In the genomic region with DNA sequence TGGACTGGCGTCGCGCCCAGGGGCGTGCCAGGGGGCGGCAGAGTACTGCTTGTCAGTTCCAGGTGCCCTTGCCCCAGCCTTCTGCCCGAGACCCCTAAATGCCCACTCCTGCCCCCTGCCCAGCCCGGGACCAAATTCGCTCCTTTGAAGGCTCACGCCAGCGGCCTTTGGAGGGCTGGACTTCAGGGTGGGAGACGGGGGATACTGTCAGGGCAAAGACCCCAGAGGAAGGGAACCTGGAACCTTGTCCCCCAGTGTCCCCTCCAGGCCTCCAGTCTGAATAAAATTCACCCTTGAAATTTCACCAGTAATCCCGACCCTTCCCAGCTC, we compare ENCODE assay signal across 17 cellular contexts. TPM values are rescaled to one million over a fixed set of nuclear protein-coding genes. Genes with fewer than 3 reads are reported as not detected.
DNase-seq lines count a peak whose midpoint lies in the region; ATAC-seq and TF ChIP-seq lines count a peak whose summit lies in the region.
"Had no signal": no experiment of that assay in that cellular context is flagged by ENCODE, and none has a peak within 500 bp of the region (broad histone marks: within the 10 kb centered on the region; RNA-seq: fewer than 3 reads in every experiment).

No MANE protein-coding gene starts in this region.

- H4K20me1 ChIP-seq in mammary epithelial cell (ENCODE audit: insufficient read depth, low read length), result no peaks in the 10 kb centered on the region

- no peaks in the 10 kb centered on the region for H3K9me3 Mint-ChIP-seq in MCF 10A (ENCODE audit: unreplicated experiment)
- H3K9me3 Mint-ChIP-seq in activated T-cell treated with anti-CD3 and anti-CD28 coated beads, Interleukin-2, amount 50 U/mL, for 4 hours, result no peaks in the 10 kb centered on the region
- H3K9me3 Mint-ChIP-seq: CD4-positive, alpha-beta memory T cell had no signal

- TF ChIP-seq CTCF in mammary epithelial cell (conservative IDR thresholded peaks at IDR 0.05 in 1 of 2, IDR thresholded peaks at IDR 0.05 in 1 of 2; ENCODE audit: extremely low read depth in 1 of 2, insufficient read depth in 1 of 2, low read depth in 1 of 2, low read length in 2 of 2), result no peak
- no peak for TF ChIP-seq CTCF in MCF 10A (IDR thresholded peaks at IDR 0.05; ENCODE audit: unreplicated experiment)

- H3K79me2 ChIP-seq in mammary epithelial cell (ENCODE audit: insufficient read depth, low read length), result no peaks in the 10 kb centered on the region

- no peak overlapping the region for H3K9ac ChIP-seq in mammary epithelial cell (ENCODE audit: insufficient read depth, low read length)
- H3K9ac ChIP-seq in duodenal mucosa (ENCODE audit: low read depth in 1 of 2, low read length in 2 of 2), result peak overlapping the region; percentile 32 to 61
- H3K9ac ChIP-seq in iPS-15b (ENCODE audit: low read depth, low read length), result no peak overlapping the region
- H3K9ac ChIP-seq: BLaER1 had no signal

- POLR2A ChIA-PET in MCF 10A (lab: Yijun Ruan, JAX), result interaction anchor here (0.6 kb wide), 1 partner anchor 110 kb away, joined by 4 read pairs; no protein-coding TSS in a partner anchor

- H3K27ac ChIP-seq in mammary epithelial cell (ENCODE audit: insufficient read depth, low read depth, low read length) (no peak overlapping the region), duodenal mucosa (ENCODE audit: low read depth, low read length) (no peak overlapping the region)
- no peak overlapping the region for H3K27ac ChIP-seq in effector memory CD4-positive, alpha-beta T cell (ENCODE audit: insufficient read depth, low read length, poor library complexity, severe bottlenecking)
- H3K27ac ChIP-seq: BLaER1, SJSA1 had no signal

- CTCF ChIA-PET in mammary epithelial cell (lab: Charles Lee; ENCODE audit: low non-redundant PET) (no interaction called here), MCF 10A (lab: Yijun Ruan, JAX) (no interaction called here)

- no peak overlapping the region for H2AFZ ChIP-seq in mammary epithelial cell (ENCODE audit: low read depth, low read length)

- H3K27me3 Mint-ChIP-seq in MCF 10A (ENCODE audit: insufficient read depth, unreplicated experiment), result peaks cover 21% of the 10 kb centered on the region
- peaks cover 64% of the 10 kb centered on the region for H3K27me3 Mint-ChIP-seq in activated T-cell treated with anti-CD3 and anti-CD28 coated beads, Interleukin-2, amount 50 U/mL, for 4 hours (ENCODE audit: low read depth)

- H3K4me3 ChIP-seq in mammary epithelial cell (replicated peaks in 1 of 3; ENCODE audit: insufficient read depth in 1 of 3, low read depth in 2 of 3, low read length in 3 of 3) (no peak overlapping the region), duodenal mucosa (ENCODE audit: low read depth in 1 of 2, low read length in 2 of 2) (peak overlapping the region; percentile 55 to 61), iPS-15b (ENCODE audit: low read depth, low read length) (peak overlapping the region; percentile 45)
- H3K4me3 ChIP-seq in effector memory CD4-positive, alpha-beta T cell (ENCODE audit: insufficient read depth, low read depth, low read length, poor library complexity, severe bottlenecking), result no peak overlapping the region
- H3K4me3 ChIP-seq: BLaER1, SJSA1 had no signal

- no peak overlapping the region for H3K27ac Mint-ChIP-seq in MCF 10A (ENCODE audit: low read depth, unreplicated experiment)
- H3K27ac Mint-ChIP-seq: CD4-positive, alpha-beta memory T cell had no signal

- H3K9me3 ChIP-seq in mammary epithelial cell (replicated peaks; ENCODE audit: insufficient read depth, low read length), result no peaks in the 10 kb centered on the region
- no peaks in the 10 kb centered on the region for H3K9me3 ChIP-seq in duodenal mucosa (ENCODE audit: control insufficient read depth in 1 of 2, low read length in 2 of 2)
- no peaks in the 10 kb centered on the region for H3K9me3 ChIP-seq in iPS-15b (ENCODE audit: control insufficient read depth, insufficient read depth, low read length)
- H3K9me3 ChIP-seq in effector memory CD4-positive, alpha-beta T cell (ENCODE audit: control insufficient read depth, low read length), result no peaks in the 10 kb centered on the region
- H3K9me3 ChIP-seq: BLaER1 had no signal

- peaks cover 2% of the 10 kb centered on the region for H3K4me1 ChIP-seq in mammary epithelial cell (ENCODE audit: insufficient read depth, low read length)
- H3K4me1 ChIP-seq in duodenal mucosa (ENCODE audit: control insufficient read depth in 1 of 2, insufficient read depth in 2 of 2, low read length in 2 of 2), result peaks cover 25 to 31% of the 10 kb centered on the region in 2 donors
- H3K4me1 ChIP-seq in iPS-15b (ENCODE audit: control insufficient read depth, insufficient read depth, low read length), result no peaks in the 10 kb centered on the region
- H3K4me1 ChIP-seq in effector memory CD4-positive, alpha-beta T cell (ENCODE audit: control insufficient read depth, insufficient read depth, low read length, poor library complexity, severe bottlenecking), result peaks cover 6% of the 10 kb centered on the region
- H3K4me1 ChIP-seq: SJSA1 had no signal

- in situ Hi-C loops in mammary epithelial cell (cut with MboI; ENCODE audit: low sequenced_read_pairs in 2 of 2), result no loop called here

- 25% methylated on average over 6 of the region's 12 CpGs for WGBS in mammary epithelial cell (ENCODE audit: low coverage, missing lambda C conversion rate)

- peak overlapping the region; percentile 43 for H3K4me2 ChIP-seq in mammary epithelial cell (ENCODE audit: insufficient read depth, low read depth, low read length)
- H3K4me2 ChIP-seq: BLaER1 had no signal

- peaks cover 18% of the 10 kb centered on the region for H3K27me3 ChIP-seq in mammary epithelial cell (ENCODE audit: insufficient read depth, low read length)
- H3K27me3 ChIP-seq in duodenal mucosa (ENCODE audit: control insufficient read depth in 1 of 2, insufficient read depth in 2 of 2, low read length in 2 of 2), result peaks cover 27 to 31% of the 10 kb centered on the region in 2 donors
- peaks cover 65% of the 10 kb centered on the region for H3K27me3 ChIP-seq in iPS-15b (ENCODE audit: control insufficient read depth, insufficient read depth, low read length)
- peaks cover 40% of the 10 kb centered on the region for H3K27me3 ChIP-seq in effector memory CD4-positive, alpha-beta T cell (replicated peaks; ENCODE audit: control insufficient read depth, insufficient read depth, low read length, poor library complexity, severe bottlenecking)

- H3K4me1 Mint-ChIP-seq in MCF 10A (ENCODE audit: insufficient read depth, unreplicated experiment), result no peaks in the 10 kb centered on the region
- no peaks in the 10 kb centered on the region for H3K4me1 Mint-ChIP-seq in activated T-cell treated with anti-CD3 and anti-CD28 coated beads, Interleukin-2, amount 50 U/mL, for 4 hours (ENCODE audit: low read depth)

- dilution Hi-C loops in mammary epithelial cell (cut with HindIII; ENCODE audit: low sequenced_read_pairs), result no loop called here

- H3K36me3 ChIP-seq in mammary epithelial cell (ENCODE audit: insufficient read depth, low read length), result no peaks in the 10 kb centered on the region
- H3K36me3 ChIP-seq in duodenal mucosa (ENCODE audit: control insufficient read depth in 1 of 2, insufficient read depth in 2 of 2, low read length in 2 of 2), result peaks cover 0 to under 1% of the 10 kb centered on the region in 2 donors
- H3K36me3 ChIP-seq in iPS-15b (ENCODE audit: control insufficient read depth, insufficient read depth, low read length), result no peaks in the 10 kb centered on the region
- no peaks in the 10 kb centered on the region for H3K36me3 ChIP-seq in effector memory CD4-positive, alpha-beta T cell (ENCODE audit: control insufficient read depth, insufficient read depth, low read length)
- H3K36me3 ChIP-seq: BLaER1, SJSA1 had no signal

- BruUV-seq in mammary epithelial cell (replicated peaks; lab: Mats Ljungman, UMichigan) (no TSS peak), MCF 10A (replicated peaks; lab: Mats Ljungman, UMichigan) (no TSS peak)

- no peak for ATAC-seq in activated T-cell treated with anti-CD3 and anti-CD28 coated beads, Interleukin-2, amount 50 U/mL, for 4 hours
- no peak for ATAC-seq in HG03469 (IDR thresholded peaks at IDR 0.05; ENCODE audit: unreplicated experiment)
- ATAC-seq: HCT116 had no signal

- DNase-seq in mammary epithelial cell, result no peak
- DNase-seq in MCF 10A (ENCODE audit: unreplicated experiment), result no peak
- DNase-seq in activated T-cell treated with anti-CD3 and anti-CD28 coated beads, Interleukin-2, amount 50 U/mL, for 4 hours, result no peak
- DNase-seq in DMS79 (lab: John Stamatoyannopoulos, UW), result no peak
- no peak for DNase-seq in effector memory CD4-positive, alpha-beta T cell
- DNase-seq: CD4-positive, alpha-beta memory T cell; DMS79 treated with DMSO at 0.1 percent for 48 hours; KBM-7; NCI-H1694 treated with DMSO at 0.1 percent for 48 hours; NCI-H524 treated with DMSO at 0.1 percent for 48 hours had no signal

- peaks cover 6% of the 10 kb centered on the region for H3K36me3 Mint-ChIP-seq in MCF 10A (ENCODE audit: insufficient read depth, unreplicated experiment)
- no peaks in the 10 kb centered on the region for H3K36me3 Mint-ChIP-seq in activated T-cell treated with anti-CD3 and anti-CD28 coated beads, Interleukin-2, amount 50 U/mL, for 4 hours (ENCODE audit: insufficient read depth)
- H3K36me3 Mint-ChIP-seq: CD4-positive, alpha-beta memory T cell had no signal

- no peak overlapping the region for H3K4me3 Mint-ChIP-seq in MCF 10A (ENCODE audit: unreplicated experiment)
- H3K4me3 Mint-ChIP-seq in activated T-cell treated with anti-CD3 and anti-CD28 coated beads, Interleukin-2, amount 50 U/mL, for 4 hours, result no peak overlapping the region

- intact Hi-C loops in mammary epithelial cell (cut with micrococcal nuclease), result no loop called here
- intact Hi-C loops in MCF 10A (cut with micrococcal nuclease), result no loop called here

RNA-seq across cellular contexts. Expression of a gene that starts 0.7 kb away (rescaled TPM):
- total RNA-seq in mammary epithelial cell (not detected), MCF 10A (2022) (not detected in 2 replicates)
- polyA plus RNA-seq in mammary epithelial cell, result not detected
- polyA minus RNA-seq in mammary epithelial cell, result not detected
- not detected for total RNA-seq in activated T-cell treated with anti-CD3 and anti-CD28 coated beads, Interleukin-2, amount 50 U/mL, for 4 hours
- total RNA-seq: A172; CD4-positive, alpha-beta memory T cell; SJSA1 had no signal
- polyA plus RNA-seq: CD4-positive, alpha-beta memory T cell had no signal

RNA-seq across cellular contexts. Expression of a gene that starts 12.4 kb away (rescaled TPM):
- total RNA-seq in mammary epithelial cell (under 1 TPM in 1 of 2 donors, not detected in 1; 0.28 TPM), MCF 10A (2022) (not detected in 2 replicates)
- not detected for polyA plus RNA-seq in mammary epithelial cell
- not detected for polyA minus RNA-seq in mammary epithelial cell
- not detected for total RNA-seq in activated T-cell treated with anti-CD3 and anti-CD28 coated beads, Interleukin-2, amount 50 U/mL, for 4 hours
- total RNA-seq: A172; CD4-positive, alpha-beta memory T cell; SJSA1 had no signal
- polyA plus RNA-seq: CD4-positive, alpha-beta memory T cell had no signal

RNA-seq across cellular contexts. Expression of a gene that starts 13.4 kb away (rescaled TPM):
- total RNA-seq in mammary epithelial cell (1 to 10 TPM in 1 of 2 donors, under 1 TPM in 1; 0.17 to 1.1 TPM), MCF 10A (2022) (not detected in 2 replicates)
- 0.23 TPM for polyA plus RNA-seq in mammary epithelial cell
- polyA minus RNA-seq in mammary epithelial cell, result 1.7 TPM
- total RNA-seq in activated T-cell treated with anti-CD3 and anti-CD28 coated beads, Interleukin-2, amount 50 U/mL, for 4 hours, result not detected
- total RNA-seq: CD4-positive, alpha-beta memory T cell; SJSA1 had no signal
- polyA plus RNA-seq: CD4-positive, alpha-beta memory T cell had no signal

RNA-seq across cellular contexts. Expression of a gene that starts 36.1 kb away (rescaled TPM):
- total RNA-seq in mammary epithelial cell, result 1 to 10 TPM; 1.2 TPM
- 0.52 TPM for polyA plus RNA-seq in mammary epithelial cell
- 8.9 TPM for polyA minus RNA-seq in mammary epithelial cell
- total RNA-seq in MCF 10A (2022), result 3.2 and 7.0 TPM in 2 replicates
- 1 to 10 TPM; 1.3 to 2.1 (median 2.0) TPM for total RNA-seq in activated T-cell treated with anti-CD3 and anti-CD28 coated beads, Interleukin-2, amount 50 U/mL, for 4 hours

RNA-seq across cellular contexts. Expression of a gene that starts 43.0 kb away (rescaled TPM):
- total RNA-seq in mammary epithelial cell, result not detected
- polyA plus RNA-seq in mammary epithelial cell, result not detected
- not detected for polyA minus RNA-seq in mammary epithelial cell
- not detected in 2 replicates for total RNA-seq in MCF 10A (2022)
- not detected for total RNA-seq in activated T-cell treated with anti-CD3 and anti-CD28 coated beads, Interleukin-2, amount 50 U/mL, for 4 hours
- total RNA-seq: A172; CD4-positive, alpha-beta memory T cell; SJSA1 had no signal
- polyA plus RNA-seq: CD4-positive, alpha-beta memory T cell had no signal

Comparison
In these comparisons a context has a peak if more than half of its experiments do, and no peak if none do; other contexts are left out.
1. H3K4me3 ChIP-seq: peak in duodenal mucosa (2 of 2) and iPS-15b (single experiment); none in mammary epithelial cell (0 of 3) and effector memory CD4-positive, alpha-beta T cell (single experiment).
2. H3K9ac ChIP-seq: peak in duodenal mucosa (2 of 2); none in mammary epithelial cell (single experiment) and iPS-15b (single experiment).